Comparison of ENCODE assay signal across 1 cellular context in genomic region chr6:42938987-42939809, GRCh38.
TF ChIP-seq lines count a peak whose summit lies in the region.

No MANE protein-coding gene starts in this region.

TF ChIP-seq in HepG2, 621 proteins besides CTCF, POLR2A, EP300 and RAD21 (continued from another document and continues in another):
- no peak for TF ChIP-seq PLSCR1 (CRISPR knock-in tag; IDR thresholded peaks at IDR 0.05; ENCODE audit: borderline replicate concordance)
- TF ChIP-seq EED (CRISPR knock-in tag; IDR thresholded peaks at IDR 0.05): no peak
- no peak for TF ChIP-seq ZNF484 (CRISPR knock-in tag; IDR thresholded peaks at IDR 0.05; ENCODE audit: borderline replicate concordance, low read depth)
- no peak for TF ChIP-seq SIX4 (CRISPR knock-in tag; IDR thresholded peaks at IDR 0.05)
- TF ChIP-seq GLMP (CRISPR knock-in tag; IDR thresholded peaks at IDR 0.05; ENCODE audit: borderline replicate concordance): no peak
- no peak for TF ChIP-seq SNRNP70 (IDR thresholded peaks at IDR 0.05; ENCODE audit: low read depth, low read length)
- TF ChIP-seq TRIM22 (IDR thresholded peaks at IDR 0.05): no peak
- TF ChIP-seq JUND (CRISPR knock-in tag; IDR thresholded peaks at IDR 0.05): peak; percentile 81; the same call in 1 of the 2 replicates
- TF ChIP-seq ZBTB4 (CRISPR knock-in tag; IDR thresholded peaks at IDR 0.05; ENCODE audit: borderline replicate concordance): no peak; the same call in 1 of the 2 replicates
- no peak for TF ChIP-seq JARID2 (CRISPR knock-in tag; IDR thresholded peaks at IDR 0.05; ENCODE audit: insufficient replicate concordance)
- TF ChIP-seq ATF7 (IDR thresholded peaks at IDR 0.05): no peak
- peak; percentile 91 for TF ChIP-seq ATF7 (CRISPR knock-in tag; IDR thresholded peaks at IDR 0.05)
- peak; percentile 88 for TF ChIP-seq ZNF343 (CRISPR knock-in tag; IDR thresholded peaks at IDR 0.05)
- peak; percentile 80; the same call in 1 of the 2 replicates for TF ChIP-seq ZNF350 (CRISPR knock-in tag; IDR thresholded peaks at IDR 0.05; ENCODE audit: borderline replicate concordance, low read depth)
- TF ChIP-seq ZNF235 (CRISPR knock-in tag; IDR thresholded peaks at IDR 0.05; ENCODE audit: borderline replicate concordance): no peak
- TF ChIP-seq ZNF142 (CRISPR knock-in tag; IDR thresholded peaks at IDR 0.05): 0 out of 2 replicates have a peak, but pooled peaks have one; percentile 2
- TF ChIP-seq ZNF766 (CRISPR knock-in tag; IDR thresholded peaks at IDR 0.05; ENCODE audit: borderline replicate concordance): 0 out of 2 replicates have a peak, but pooled peaks have one; percentile 38
- no peak for TF ChIP-seq ZNF550 (CRISPR knock-in tag; IDR thresholded peaks at IDR 0.05; ENCODE audit: borderline replicate concordance)
- TF ChIP-seq GZF1 (CRISPR knock-in tag; IDR thresholded peaks at IDR 0.05): no peak
- no peak; the same call in 1 of the 2 replicates for TF ChIP-seq SP2 (CRISPR knock-in tag; IDR thresholded peaks at IDR 0.05)
- 0 out of 2 replicates have a peak, but pooled peaks have one; percentile 66 for TF ChIP-seq ZNF101 (CRISPR knock-in tag; IDR thresholded peaks at IDR 0.05; ENCODE audit: borderline replicate concordance, low read depth)
- TF ChIP-seq ZNF687 (CRISPR knock-in tag; IDR thresholded peaks at IDR 0.05): peak; percentile 100
- no peak for TF ChIP-seq MED8 (CRISPR knock-in tag; IDR thresholded peaks at IDR 0.05; ENCODE audit: insufficient replicate concordance)
- peak; percentile 76; the same call in 1 of the 2 replicates for TF ChIP-seq ZSCAN5A (CRISPR knock-in tag; IDR thresholded peaks at IDR 0.05; ENCODE audit: borderline replicate concordance)
- no peak for TF ChIP-seq SATB2 (CRISPR knock-in tag; IDR thresholded peaks at IDR 0.05)
- no peak for TF ChIP-seq FUBP1 (CRISPR knock-in tag; IDR thresholded peaks at IDR 0.05; ENCODE audit: borderline replicate concordance)
- TF ChIP-seq POLR2G (IDR thresholded peaks at IDR 0.05; ENCODE audit: low read depth, low read length): no peak
- TF ChIP-seq RNF2 (conservative IDR thresholded peaks at IDR 0.05; ENCODE audit: low read depth): no peak; the same call in 1 of the 2 replicates
- TF ChIP-seq ZNF10 (CRISPR knock-in tag; IDR thresholded peaks at IDR 0.05; ENCODE audit: borderline replicate concordance, low read depth): no peak
- TF ChIP-seq MXD3 (CRISPR knock-in tag; IDR thresholded peaks at IDR 0.05): no peak
- TF ChIP-seq KDM5B (CRISPR knock-in tag; IDR thresholded peaks at IDR 0.05; ENCODE audit: borderline replicate concordance): no peak; the same call in 1 of the 2 replicates
- TF ChIP-seq HOMEZ (CRISPR knock-in tag; IDR thresholded peaks at IDR 0.05; ENCODE audit: low read depth): peak; percentile 94
- no peak for TF ChIP-seq ZNF382 (CRISPR knock-in tag; IDR thresholded peaks at IDR 0.05; ENCODE audit: borderline replicate concordance)
- peak; percentile 94 for TF ChIP-seq ZNF761 (CRISPR knock-in tag; conservative IDR thresholded peaks at IDR 0.05)
- peak; percentile 62; the same call in 1 of the 2 replicates for TF ChIP-seq ZNF335 (CRISPR knock-in tag; IDR thresholded peaks at IDR 0.05)
